Comparison of ENCODE assay signal across 1 cellular context in genomic region chr10:73131913-73132686, GRCh38.
TF ChIP-seq lines count a peak whose summit lies in the region.

No MANE protein-coding gene starts in this region.

TF ChIP-seq in GM12878, 131 proteins besides CTCF, POLR2A, EP300 and RAD21:
- no peak for TF ChIP-seq CREB1 (IDR thresholded peaks at IDR 0.05; ENCODE audit: low read depth)
- no peak for TF ChIP-seq NFYA (IDR thresholded peaks at IDR 0.05; ENCODE audit: borderline replicate concordance, low read depth, low read length)
- TF ChIP-seq MEF2B (IDR thresholded peaks at IDR 0.05; ENCODE audit: partially characterized antibody, poor library complexity, severe bottlenecking): peak; percentile 93
- TF ChIP-seq CUX1 (IDR thresholded peaks at IDR 0.05; ENCODE audit: insufficient replicate concordance, low read depth, low read length): peak; percentile 58
